8 cellular contexts compared by ENCODE assay signal in the genomic region with DNA sequence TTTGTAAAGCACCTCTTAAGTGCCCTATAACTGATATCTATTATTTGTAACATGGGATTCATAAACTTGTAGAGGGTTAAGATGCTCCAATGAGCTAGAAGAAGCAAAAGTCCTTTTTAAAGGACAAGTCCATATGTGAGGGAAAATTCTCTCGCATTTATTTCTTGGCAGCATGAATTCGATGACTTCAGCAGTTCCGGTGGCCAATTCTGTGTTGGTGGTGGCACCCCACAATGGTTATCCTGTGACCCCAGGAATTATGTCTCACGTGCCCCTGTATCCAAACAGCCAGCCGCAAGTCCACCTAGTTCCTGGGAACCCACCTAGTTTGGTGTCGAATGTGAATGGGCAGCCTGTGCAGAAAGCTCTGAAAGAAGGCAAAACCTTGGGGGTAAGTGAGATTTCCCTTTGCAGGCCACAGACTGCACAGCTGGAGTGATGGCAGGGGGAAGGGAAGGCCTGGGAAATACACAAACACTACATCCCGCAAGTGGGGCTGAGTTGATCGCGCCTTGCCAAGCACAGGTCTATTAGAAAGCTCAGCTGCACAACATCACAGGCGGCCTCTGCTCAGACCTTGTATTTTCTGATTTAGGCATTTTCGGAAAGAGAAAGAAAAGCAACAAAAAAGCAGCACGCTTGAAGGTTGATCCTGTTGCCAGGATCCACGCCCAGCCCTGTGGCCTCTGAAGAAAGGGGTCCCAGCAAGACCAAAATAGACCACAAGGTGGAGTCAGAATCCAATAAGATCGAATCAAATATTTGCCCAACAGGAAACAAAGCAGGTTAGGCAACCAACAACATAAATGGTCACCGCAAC. TPM values are rescaled to one million over a fixed set of nuclear protein-coding genes. Genes with fewer than 3 reads are reported as not detected.
DNase-seq lines count a peak whose midpoint lies in the region; ATAC-seq, FAIRE-seq and TF ChIP-seq lines count a peak whose summit lies in the region.

No MANE protein-coding gene starts in this region.

- H3K27me3 ChIP-seq in body of pancreas = no peaks in the 10 kb centered on the region

- H3K4me3 ChIP-seq in body of pancreas = no peak overlapping the region

- H3K9me3 ChIP-seq in body of pancreas = no peaks in the 10 kb centered on the region

- ATAC-seq in body of pancreas = peak; percentile 66
- ATAC-seq in GM19035 (IDR thresholded peaks at IDR 0.05; ENCODE audit: unreplicated experiment) = no peak
- no peak for ATAC-seq in GM18502 (IDR thresholded peaks at IDR 0.05; ENCODE audit: poor library complexity, unreplicated experiment)

- DNase-seq in GM12891 (ENCODE audit: insufficient read length, low spot score) (no peak), NCI-H1417 treated with DMSO at 0.1 percent for 48 hours (lab: John Stamatoyannopoulos, UW) (peak; percentile 83), body of pancreas (peak; percentile 56 to 72 (median 70)), myocyte (ENCODE audit: low read depth) (peak; percentile 21), GM03348 (ENCODE audit: low spot score) (no peak), cerebellum (ENCODE audit: low spot score) (no peak)

- 59 to 63% methylated on average over 15 of the region's 15 CpGs for WGBS in body of pancreas, 2 donors

- TF ChIP-seq CTCF in body of pancreas (IDR thresholded peaks at IDR 0.05) = peak; percentile 43 to 88 (median 75)

- H3K36me3 ChIP-seq in body of pancreas (replicated peaks in 1 of 2; ENCODE audit: insufficient read depth in 1 of 2, low read depth in 2 of 2) = no peaks in the 10 kb centered on the region

- H3K27ac ChIP-seq in body of pancreas = no peak overlapping the region

- TF ChIP-seq POLR2A in GM12891 (IDR thresholded peaks at IDR 0.05; ENCODE audit: low read depth, low read length) = no peak
- no peak for TF ChIP-seq POLR2A in body of pancreas (IDR thresholded peaks at IDR 0.05)

- peaks cover 52% of the 10 kb centered on the region for H3K4me1 ChIP-seq in body of pancreas

- FAIRE-seq in GM12891 (lab: Jason Lieb, UNC) = peak; percentile 47

- intact Hi-C loops in body of pancreas (cut with DNase I) = loop anchor here (10.0 kb wide), 1 partner anchor 54 kb away; the partner anchor contains the start of gene MS4A15

TF ChIP-seq in GM12891, 5 proteins besides CTCF, POLR2A, EP300 and RAD21:
- TF ChIP-seq PAX5 (IDR thresholded peaks at IDR 0.05; ENCODE audit: insufficient read depth, low read length, severe bottlenecking) (no peak), SPI1 (IDR thresholded peaks at IDR 0.05; ENCODE audit: low read depth, low read length) (no peak), POLR2AphosphoS5 (IDR thresholded peaks at IDR 0.05; ENCODE audit: low read depth, low read length) (no peak), TAF1 (IDR thresholded peaks at IDR 0.05; ENCODE audit: low read depth, low read length) (no peak), POU2F2 (IDR thresholded peaks at IDR 0.05; ENCODE audit: low read depth, low read length) (no peak)

RNA-seq across cellular contexts. Expression of gene MS4A8, which starts 1.5 kb away (rescaled TPM):
- polyA plus RNA-seq in GM12891 (2012; ENCODE audit: low read depth, missing spikeins) = 0.14 TPM
- 1 to 10 TPM in 1 of 2 donors, not detected in 1; 6.5 TPM for total RNA-seq in body of pancreas
- total RNA-seq in myocyte = not detected in 2 replicates
- polyA plus RNA-seq in myocyte (2012) = not detected
- total RNA-seq in cerebellum = 8.1 TPM

RNA-seq across cellular contexts. Expression of gene MS4A18, which starts 23.6 kb away (rescaled TPM):
- not detected for polyA plus RNA-seq in GM12891 (2012; ENCODE audit: low read depth, missing spikeins)
- not detected for total RNA-seq in body of pancreas
- not detected in 2 replicates for total RNA-seq in myocyte
- polyA plus RNA-seq in myocyte (2012) = not detected
- total RNA-seq in cerebellum = not detected

RNA-seq across cellular contexts. Expression of gene MS4A15, which starts 55.8 kb away (rescaled TPM):
- polyA plus RNA-seq in GM12891 (2012; ENCODE audit: low read depth, missing spikeins) = 0.27 TPM
- total RNA-seq in body of pancreas (not detected), myocyte (not detected in 2 replicates), cerebellum (not detected)
- polyA plus RNA-seq in myocyte (2012) = not detected

Comparison
In these comparisons a context has a peak if more than half of its experiments do, and no peak if none do; other contexts are left out.
1. DNase-seq: peak in NCI-H1417 treated with DMSO at 0.1 percent for 48 hours (single experiment), body of pancreas (4 of 4) and myocyte (single experiment); none in GM12891 (single experiment), GM03348 (single experiment) and cerebellum (single experiment).